30 cellular contexts compared by ENCODE assay signal in genomic region chr9:26940779-26941178, GRCh38. TPM values are rescaled to one million over a fixed set of nuclear protein-coding genes. Genes with fewer than 3 reads are reported as not detected.
DNase-seq lines count a peak whose midpoint lies in the region; ATAC-seq and TF ChIP-seq lines count a peak whose summit lies in the region.
"Had no signal": no experiment of that assay in that cellular context is flagged by ENCODE, and none has a peak within 500 bp of the region (broad histone marks: within the 10 kb centered on the region; RNA-seq: fewer than 3 reads in every experiment).

No MANE protein-coding gene starts in this region.

- peaks cover 0 to 7% of the 10 kb centered on the region in 2 donors for H3K36me3 ChIP-seq in psoas muscle (ENCODE audit: insufficient read depth in 1 of 2, low read depth in 1 of 2)
- H3K36me3 ChIP-seq: adrenal gland, prostate gland, thoracic aorta, uterus had no signal

- H3K36me3 Mint-ChIP-seq in activated naive CD4-positive, alpha-beta T cell treated with anti-CD3 and anti-CD28 coated beads, Interleukin-2, amount 50 U/mL, for 24 hours, result peaks cover 19% of the 10 kb centered on the region
- peaks cover 55% of the 10 kb centered on the region for H3K36me3 Mint-ChIP-seq in HFFc6 (ENCODE audit: low read depth)
- peaks cover 75% of the 10 kb centered on the region for H3K36me3 Mint-ChIP-seq in activated T-helper 2 cell treated with anti-CD3 and anti-CD28 coated beads, Interferon-gamma antibody, Interleukin-2, Interleukin-4, amounts not matched to agents 10 μg/mL and 5 μg/mL and 100 μg/mL, durations not matched to agents 14 hours and 24 hours and 36 hours (ENCODE audit: low read depth)
- H3K36me3 Mint-ChIP-seq: WTC11 had no signal

- intact Hi-C loops in activated T-helper 2 cell treated with anti-CD3 and anti-CD28 coated beads, Interferon-gamma antibody, Interleukin-2, Interleukin-4, amounts not matched to agents 10 μg/mL and 5 μg/mL and 100 μg/mL, durations not matched to agents 14 hours and 24 hours and 36 hours (cut with micrococcal nuclease), result no loop called here
- intact Hi-C loops in psoas muscle (cut with DNase I), result loop anchor here in 1 of 2 donors (5.0 kb wide), 1 partner anchor 33 kb away; no protein-coding TSS in a partner anchor

- H3K27me3 ChIP-seq in psoas muscle (ENCODE audit: insufficient read depth in 3 of 3, low read length in 2 of 3), result no peaks in the 10 kb centered on the region
- H3K27me3 ChIP-seq: adrenal gland, uterus had no signal

- peaks cover 7% of the 10 kb centered on the region for H3K9me3 ChIP-seq in psoas muscle
- H3K9me3 ChIP-seq: prostate gland, thoracic aorta had no signal

- DNase-seq in activated naive CD4-positive, alpha-beta T cell treated with Interleukin-2 at 50 U/mL for 16 hours, result no peak
- no peak for DNase-seq in HFFc6
- DNase-seq in activated T-helper 2 cell treated with anti-CD3 and anti-CD28 coated beads, Interferon-gamma antibody, Interleukin-2, Interleukin-4, amounts not matched to agents 10 μg/mL and 5 μg/mL and 100 μg/mL, durations not matched to agents 14 hours and 24 hours and 36 hours (ENCODE audit: low spot score), result no peak
- DNase-seq in psoas muscle, result no peak
- DNase-seq in stimulated activated CD4-positive, alpha-beta T cell treated with anti-CD3 and anti-CD28 coated beads, Interleukin-1b, Interleukin-23, amount 100 ng/mL, for 48 hours, result no peak
- DNase-seq in DMS79 treated with DMSO at 0.1 percent for 48 hours (lab: John Stamatoyannopoulos, UW), result no peak
- DNase-seq: activated CD4-positive, alpha-beta memory T cell treated with anti-CD3 and anti-CD28 coated beads, Interleukin-2, amount 10 ng/mL, durations not matched to agents 7 days and 5 days; adrenal gland; islet precursor cell; Kasumi-1; left ventricle myocardium superior; MV-4-11; NCI-H1694; NCI-H2171; NCI-H510A treated with DMSO at 0.1 percent for 48 hours; NK-92 treated with Interleukin-12 subunit alpha and Interleukin-12 subunit beta, amount 100 ng/mL, for 24 hours; nucleus accumbens; PC-9; stimulated activated naive CD4-positive, alpha-beta T cell; uterus had no signal

- WGBS in psoas muscle, 3 donors, result 97 to 100% (median 100%) methylated on average over 1 of the region's 1 CpG

- peak overlapping the region; percentile 11 for H3K4me3 ChIP-seq in psoas muscle
- H3K4me3 ChIP-seq: adrenal gland, GM23338, PC-9, prostate gland, thoracic aorta, uterus had no signal

- H3K27ac Mint-ChIP-seq in activated naive CD4-positive, alpha-beta T cell treated with anti-CD3 and anti-CD28 coated beads, Interleukin-2, amount 50 U/mL, for 24 hours, result peak overlapping the region; percentile 18
- H3K27ac Mint-ChIP-seq in HFFc6, result peak overlapping the region; percentile 8; the same call in 1 of the 2 replicates
- peak overlapping the region; percentile 18 for H3K27ac Mint-ChIP-seq in activated T-helper 2 cell treated with anti-CD3 and anti-CD28 coated beads, Interferon-gamma antibody, Interleukin-2, Interleukin-4, amounts not matched to agents 10 μg/mL and 5 μg/mL and 100 μg/mL, durations not matched to agents 14 hours and 24 hours and 36 hours
- H3K27ac Mint-ChIP-seq: activated CD4-positive, alpha-beta memory T cell treated with anti-CD3 and anti-CD28 coated beads, Interleukin-2, amount 10 ng/mL, durations not matched to agents 7 days and 5 days had no signal

- H3K27me3 Mint-ChIP-seq in activated naive CD4-positive, alpha-beta T cell treated with anti-CD3 and anti-CD28 coated beads, Interleukin-2, amount 50 U/mL, for 24 hours, result no peaks in the 10 kb centered on the region
- no peaks in the 10 kb centered on the region; the same call in 1 of the 2 replicates for H3K27me3 Mint-ChIP-seq in HFFc6 (ENCODE audit: insufficient read depth)
- no peaks in the 10 kb centered on the region for H3K27me3 Mint-ChIP-seq in activated T-helper 2 cell treated with anti-CD3 and anti-CD28 coated beads, Interferon-gamma antibody, Interleukin-2, Interleukin-4, amounts not matched to agents 10 μg/mL and 5 μg/mL and 100 μg/mL, durations not matched to agents 14 hours and 24 hours and 36 hours (ENCODE audit: low read depth)
- H3K27me3 Mint-ChIP-seq: activated CD4-positive, alpha-beta memory T cell treated with anti-CD3 and anti-CD28 coated beads, Interleukin-2, amount 10 ng/mL, durations not matched to agents 7 days and 5 days; brain had no signal

- peaks cover 91% of the 10 kb centered on the region for H3K4me1 Mint-ChIP-seq in activated naive CD4-positive, alpha-beta T cell treated with anti-CD3 and anti-CD28 coated beads, Interleukin-2, amount 50 U/mL, for 24 hours
- peaks cover 65% of the 10 kb centered on the region for H3K4me1 Mint-ChIP-seq in HFFc6 (ENCODE audit: low read depth)
- H3K4me1 Mint-ChIP-seq in activated T-helper 2 cell treated with anti-CD3 and anti-CD28 coated beads, Interferon-gamma antibody, Interleukin-2, Interleukin-4, amounts not matched to agents 10 μg/mL and 5 μg/mL and 100 μg/mL, durations not matched to agents 14 hours and 24 hours and 36 hours (ENCODE audit: low read depth), result peaks cover 62% of the 10 kb centered on the region

- H3K27ac ChIP-seq in psoas muscle, result no peak overlapping the region
- H3K27ac ChIP-seq: C4-2B, HL-60, PC-9, prostate gland, thoracic aorta, uterus had no signal

- TF ChIP-seq CTCF in HFFc6 (IDR thresholded peaks at IDR 0.05) (no peak), psoas muscle (IDR thresholded peaks at IDR 0.05) (no peak)

- peaks cover 8% of the 10 kb centered on the region for H3K9me3 Mint-ChIP-seq in activated naive CD4-positive, alpha-beta T cell treated with anti-CD3 and anti-CD28 coated beads, Interleukin-2, amount 50 U/mL, for 24 hours
- H3K9me3 Mint-ChIP-seq in HFFc6, result peaks cover 9% of the 10 kb centered on the region; the same call in 1 of the 2 replicates
- peaks cover 16% of the 10 kb centered on the region for H3K9me3 Mint-ChIP-seq in activated T-helper 2 cell treated with anti-CD3 and anti-CD28 coated beads, Interferon-gamma antibody, Interleukin-2, Interleukin-4, amounts not matched to agents 10 μg/mL and 5 μg/mL and 100 μg/mL, durations not matched to agents 14 hours and 24 hours and 36 hours

- peak overlapping the region; percentile 42 for H3K4me3 Mint-ChIP-seq in activated naive CD4-positive, alpha-beta T cell treated with anti-CD3 and anti-CD28 coated beads, Interleukin-2, amount 50 U/mL, for 24 hours
- H3K4me3 Mint-ChIP-seq in HFFc6, result no peak overlapping the region
- peak overlapping the region; percentile 23 for H3K4me3 Mint-ChIP-seq in activated T-helper 2 cell treated with anti-CD3 and anti-CD28 coated beads, Interferon-gamma antibody, Interleukin-2, Interleukin-4, amounts not matched to agents 10 μg/mL and 5 μg/mL and 100 μg/mL, durations not matched to agents 14 hours and 24 hours and 36 hours (ENCODE audit: low read depth)
- H3K4me3 Mint-ChIP-seq: activated CD4-positive, alpha-beta memory T cell treated with anti-CD3 and anti-CD28 coated beads, Interleukin-2, amount 10 ng/mL, durations not matched to agents 7 days and 5 days; GM23338; WTC11 had no signal

- H3K4me1 ChIP-seq in psoas muscle, result peaks cover 30% of the 10 kb centered on the region

- ATAC-seq in psoas muscle, result no peak
- no peak for ATAC-seq in HG03342 (IDR thresholded peaks at IDR 0.05; ENCODE audit: unreplicated experiment)
- ATAC-seq: GM23338, left ventricle myocardium superior, Right ventricle myocardium inferior, WTC11 had no signal

RNA-seq across cellular contexts. Expression of gene PLAA, which starts 6.3 kb away (rescaled TPM):
- 10 to 100 TPM; 33.4 to 37.9 (median 36.7) TPM for total RNA-seq in HFFc6 (2021; fragmentation: NEBNext Ultra II Directional; extraction: Animal tissue kit (Norgen Biotek cat#: 25700))
- 36.4 and 42.0 TPM in 2 replicates for total RNA-seq in activated T-helper 2 cell treated with anti-CD3 and anti-CD28 coated beads, Interferon-gamma antibody, Interleukin-2, Interleukin-4, amounts not matched to agents 10 μg/mL and 5 μg/mL and 100 μg/mL, durations not matched to agents 14 hours and 24 hours and 36 hours
- total RNA-seq in psoas muscle, result 10 to 100 TPM; 42.8 to 91.7 (median 66.0) TPM
- 10 to 100 TPM; 42.3 to 63.7 (median 49.7) TPM for polyA plus RNA-seq in psoas muscle

RNA-seq across cellular contexts. Expression of gene IFT74, which starts 15.4 kb away (rescaled TPM):
- total RNA-seq in HFFc6 (2021; fragmentation: NEBNext Ultra II Directional; extraction: Animal tissue kit (Norgen Biotek cat#: 25700)), result 10 to 100 TPM; 12.1 to 15.7 (median 12.8) TPM
- total RNA-seq in activated T-helper 2 cell treated with anti-CD3 and anti-CD28 coated beads, Interferon-gamma antibody, Interleukin-2, Interleukin-4, amounts not matched to agents 10 μg/mL and 5 μg/mL and 100 μg/mL, durations not matched to agents 14 hours and 24 hours and 36 hours, result 8.3 and 10.4 TPM in 2 replicates
- total RNA-seq in psoas muscle, result 10 to 100 TPM in 1 of 4 donors, 1 to 10 TPM in 3; 7.7 to 11.5 (median 8.1) TPM
- polyA plus RNA-seq in psoas muscle, result 10 to 100 TPM in 1 of 3 donors, 1 to 10 TPM in 2; 3.1 to 14.2 (median 6.6) TPM

RNA-seq across cellular contexts. Expression of gene CAAP1, which starts 48.2 kb away (rescaled TPM):
- total RNA-seq in HFFc6 (2021; fragmentation: NEBNext Ultra II Directional; extraction: Animal tissue kit (Norgen Biotek cat#: 25700)), result 10 to 100 TPM; 12.1 to 15.3 (median 13.7) TPM
- total RNA-seq in activated T-helper 2 cell treated with anti-CD3 and anti-CD28 coated beads, Interferon-gamma antibody, Interleukin-2, Interleukin-4, amounts not matched to agents 10 μg/mL and 5 μg/mL and 100 μg/mL, durations not matched to agents 14 hours and 24 hours and 36 hours, result 19.4 and 20.7 TPM in 2 replicates
- total RNA-seq in psoas muscle, result 1 to 10 TPM; 4.7 to 8.8 (median 6.1) TPM
- polyA plus RNA-seq in psoas muscle, result 1 to 10 TPM; 5.9 to 8.4 (median 7.8) TPM
